Comparison of ENCODE assay signal across 8 cellular contexts in the genomic region with DNA sequence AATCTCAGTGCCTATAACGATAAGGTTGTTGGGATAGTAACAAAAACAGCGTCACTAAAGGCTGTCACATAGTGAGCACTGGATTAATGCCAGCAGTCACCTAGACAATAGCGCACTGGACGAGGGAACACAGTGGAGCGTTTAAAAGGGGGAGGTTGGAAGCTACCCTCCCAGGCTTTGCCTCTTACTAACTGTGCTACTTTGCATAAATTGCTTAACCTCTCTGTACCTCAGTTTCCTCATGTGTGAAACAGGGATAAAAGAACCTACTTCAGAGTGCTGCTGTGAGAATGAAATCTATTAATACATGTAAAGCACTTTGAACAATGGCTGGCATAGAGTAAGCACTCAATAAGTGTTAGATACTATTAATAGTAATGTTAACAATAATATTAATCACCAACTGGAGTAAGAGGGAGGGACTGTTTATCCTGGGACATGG. TPM values are rescaled to one million over a fixed set of nuclear protein-coding genes. Genes with fewer than 3 reads are reported as not detected.
A peak's percentile ranks its signal among the peaks of the same experiment; 100 is the strongest.
DNase-seq lines count a peak whose midpoint lies in the region; ATAC-seq and FAIRE-seq lines count a peak whose summit lies in the region.

No MANE protein-coding gene starts in this region.

- peaks cover 52 to 68% of the 10 kb centered on the region in 2 donors for H3K36me3 Mint-ChIP-seq in CD4-positive, alpha-beta memory T cell
- peaks cover 0 to 54% (median 14%) of the 10 kb centered on the region in 3 donors for H3K36me3 Mint-ChIP-seq in naive thymus-derived CD8-positive, alpha-beta T cell

- H3K9me3 ChIP-seq in CD4-positive, alpha-beta memory T cell (ENCODE audit: control insufficient read depth in 1 of 2, low read length in 2 of 2): no peaks in the 10 kb centered on the region

- no peak for DNase-seq in CD4-positive, alpha-beta memory T cell
- DNase-seq in NCI-H2081 (lab: John Stamatoyannopoulos, UW) (peak; percentile 81 to 92), dermis blood vessel endothelial cell (peak; percentile 80), urothelium cell line (ENCODE audit: low spot score) (no peak), NCI-H524 treated with DMSO at 0.1 percent for 48 hours (lab: John Stamatoyannopoulos, UW) (no peak), epidermal melanocyte (ENCODE audit: insufficient read length, low spot score) (no peak)
- no peak for DNase-seq in naive thymus-derived CD8-positive, alpha-beta T cell

- peak overlapping the region in 6 of 7 donors; percentile 25 to 91 (median 66) for H3K27ac Mint-ChIP-seq in CD4-positive, alpha-beta memory T cell
- H3K27ac Mint-ChIP-seq in naive thymus-derived CD8-positive, alpha-beta T cell: peak overlapping the region in 6 of 10 donors; percentile 7 to 79 (median 52)

- H3K4me3 ChIP-seq in CD4-positive, alpha-beta memory T cell (ENCODE audit: low read length in 2 of 2): no peak overlapping the region

- no peaks in the 10 kb centered on the region for H3K27me3 ChIP-seq in CD4-positive, alpha-beta memory T cell (ENCODE audit: insufficient read depth, low read length)

- POLR2A ChIA-PET in CD4-positive, alpha-beta memory T cell (lab: Charles Lee; ENCODE audit: partially characterized antibody): interaction anchor here (1.8 to 2.7 kb wide), 3 partner anchors 8 to 37 kb away, joined by 8 to 12 read pairs (median 11); a partner anchor contains a TSS
- POLR2A ChIA-PET in naive thymus-derived CD8-positive, alpha-beta T cell (lab: Charles Lee): interaction anchor here (2.2 to 3.4 kb wide), 2 partner anchors 9 to 11 kb away, joined by 6 to 7 read pairs; a partner anchor contains a TSS

- H3K4me1 ChIP-seq in CD4-positive, alpha-beta memory T cell (ENCODE audit: insufficient read depth, low read length): peaks cover 89% of the 10 kb centered on the region

- H3K4me3 Mint-ChIP-seq in CD4-positive, alpha-beta memory T cell: peak overlapping the region in 2 of 8 donors; percentile 29 to 40
- no peak overlapping the region for H3K4me3 Mint-ChIP-seq in naive thymus-derived CD8-positive, alpha-beta T cell

- peaks cover 34% of the 10 kb centered on the region for H3K36me3 ChIP-seq in CD4-positive, alpha-beta memory T cell (ENCODE audit: insufficient read depth, low read length)

- H3K4me1 Mint-ChIP-seq in CD4-positive, alpha-beta memory T cell: peaks cover 64 to 95% (median 83%) of the 10 kb centered on the region in 4 donors
- peaks cover 32 to 84% (median 78%) of the 10 kb centered on the region in 4 donors for H3K4me1 Mint-ChIP-seq in naive thymus-derived CD8-positive, alpha-beta T cell

- ATAC-seq in naive thymus-derived CD8-positive, alpha-beta T cell: no peak
- no peak for ATAC-seq in GM19455 (IDR thresholded peaks at IDR 0.05; ENCODE audit: unreplicated experiment)

- H3K27me3 Mint-ChIP-seq in CD4-positive, alpha-beta memory T cell: no peaks in the 10 kb centered on the region
- no peaks in the 10 kb centered on the region for H3K27me3 Mint-ChIP-seq in naive thymus-derived CD8-positive, alpha-beta T cell

- H3K27ac ChIP-seq in CD4-positive, alpha-beta memory T cell (ENCODE audit: low read depth, low read length): no peak overlapping the region

- H3K9me3 Mint-ChIP-seq in CD4-positive, alpha-beta memory T cell: no peaks in the 10 kb centered on the region
- no peaks in the 10 kb centered on the region for H3K9me3 Mint-ChIP-seq in naive thymus-derived CD8-positive, alpha-beta T cell

- CTCF ChIA-PET in CD4-positive, alpha-beta memory T cell (lab: Charles Lee; ENCODE audit: partially characterized antibody): interaction anchor here (5.1 to 13.8 kb wide), 3 partner anchors 11 to 51 kb away, joined by 31 to 581 read pairs (median 33); a partner anchor contains a TSS

- intact Hi-C loops in CD4-positive, alpha-beta memory T cell (cut with micrococcal nuclease): no loop called here

- no peak for FAIRE-seq in urothelium cell line (lab: Jason Lieb, UNC)

RNA-seq across cellular contexts. Expression of a gene that starts 10.5 kb away (rescaled TPM):
- 10 to 100 TPM; 20.3 to 20.8 TPM for total RNA-seq in CD4-positive, alpha-beta memory T cell
- 10 to 100 TPM; 22.8 to 26.1 TPM for polyA plus RNA-seq in CD4-positive, alpha-beta memory T cell
- 46.1 and 62.9 TPM in 2 replicates for total RNA-seq in dermis blood vessel endothelial cell
- 10 to 100 TPM; 14.8 to 17.7 TPM for total RNA-seq in naive thymus-derived CD8-positive, alpha-beta T cell
- polyA plus RNA-seq in naive thymus-derived CD8-positive, alpha-beta T cell: 10 to 100 TPM in 1 of 3 donors, 1 to 10 TPM in 2; 8.0 to 15.4 (median 8.2) TPM

RNA-seq across cellular contexts. Expression of a gene that starts 27.0 kb away (rescaled TPM):
- under 1 TPM; 0.30 to 0.44 TPM for total RNA-seq in CD4-positive, alpha-beta memory T cell
- polyA plus RNA-seq in CD4-positive, alpha-beta memory T cell: under 1 TPM; 0.76 to 0.85 TPM
- 16.5 and 81.7 TPM in 2 replicates for total RNA-seq in dermis blood vessel endothelial cell
- under 1 TPM; 0.16 to 0.22 TPM for total RNA-seq in naive thymus-derived CD8-positive, alpha-beta T cell
- under 1 TPM in 2 of 3 donors, not detected in 1; 0.30 to 0.50 TPM for polyA plus RNA-seq in naive thymus-derived CD8-positive, alpha-beta T cell

Comparison
In these comparisons a context has a peak if more than half of its experiments do, and no peak if none do; other contexts are left out.
1. DNase-seq: peak in NCI-H2081 (2 of 2) and dermis blood vessel endothelial cell (single experiment); none in CD4-positive, alpha-beta memory T cell (0 of 5), naive thymus-derived CD8-positive, alpha-beta T cell (0 of 10), urothelium cell line (single experiment), NCI-H524 treated with DMSO at 0.1 percent for 48 hours (single experiment) and epidermal melanocyte (single experiment).
2. RNA of a gene that starts 27.0 kb away (total RNA-seq): 16.5 to 81.7 TPM in dermis blood vessel endothelial cell; 0.30 to 0.44 TPM in CD4-positive, alpha-beta memory T cell and 0.16 to 0.22 TPM in naive thymus-derived CD8-positive, alpha-beta T cell; every median in the first group is over 10 times any median in the second.